ENCODE assay signal across 25 cellular contexts in the genomic region with DNA sequence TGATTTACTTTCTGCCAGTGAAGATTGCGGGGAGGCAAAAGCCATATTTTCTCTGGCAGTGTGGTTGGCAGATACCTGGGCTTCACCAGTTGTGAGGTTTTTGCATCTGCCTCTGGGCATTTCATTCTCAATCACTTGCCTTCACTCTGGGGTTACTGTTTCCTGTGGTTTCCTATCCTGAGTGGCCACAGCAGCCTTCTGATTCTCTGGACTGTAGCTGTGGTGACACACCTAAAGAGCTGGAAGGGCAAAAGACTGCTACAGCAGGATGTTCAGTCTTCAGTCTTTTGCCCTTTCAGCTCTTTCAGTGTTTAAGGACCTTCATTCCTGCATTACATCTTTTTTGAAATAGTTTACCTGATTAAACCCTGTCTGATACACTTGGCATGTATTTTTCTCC. TPM values are rescaled to one million over a fixed set of nuclear protein-coding genes. Genes with fewer than 3 reads are reported as not detected.
A peak's percentile ranks its signal among the peaks of the same experiment; 100 is the strongest.
DNase-seq lines count a peak whose midpoint lies in the region; ATAC-seq and TF ChIP-seq lines count a peak whose summit lies in the region.
"Had no signal": no experiment of that assay in that cellular context is flagged by ENCODE, and none has a peak within 500 bp of the region (broad histone marks: within the 10 kb centered on the region; RNA-seq: fewer than 3 reads in every experiment).

No MANE protein-coding gene starts in this region.

- H3K4me2 ChIP-seq in smooth muscle cell = peak overlapping the region; percentile 23

- no peaks in the 10 kb centered on the region for H3K4me1 ChIP-seq in smooth muscle cell (ENCODE audit: low read depth)
- H3K4me1 ChIP-seq in CD4-positive, alpha-beta memory T cell (ENCODE audit: insufficient read depth, low read length) = no peaks in the 10 kb centered on the region
- H3K4me1 ChIP-seq: pancreas, right lobe of liver had no signal

- CTCF ChIA-PET in CD4-positive, alpha-beta memory T cell (lab: Charles Lee; ENCODE audit: partially characterized antibody) = no interaction called here

- H3K27me3 Mint-ChIP-seq in CD4-positive, alpha-beta memory T cell = no peaks in the 10 kb centered on the region
- H3K27me3 Mint-ChIP-seq: brain; CD4-positive, alpha-beta T cell; stimulated activated memory B cell treated with anti-CD40 and anti-IgM and Interleukin-4, amounts not matched to agents 10 μg/mL and 1 μg/mL and 100 μg/mL, for 72 hours had no signal

- H3K4me3 ChIP-seq in fibroblast of villous mesenchyme (ENCODE audit: low read depth, low read length) = no peak overlapping the region
- H3K4me3 ChIP-seq in smooth muscle cell = no peak overlapping the region
- H3K4me3 ChIP-seq in CD4-positive, alpha-beta memory T cell (ENCODE audit: low read length in 2 of 2) = no peak overlapping the region
- H3K4me3 ChIP-seq: pancreas, right lobe of liver, SK-N-MC had no signal

- DNase-seq in SK-MEL-5 (ENCODE audit: low read depth, low spot score) = peak; percentile 57
- DNase-seq in fibroblast of villous mesenchyme (ENCODE audit: low read depth) = peak; percentile 15
- DNase-seq in smooth muscle cell (lab: John Stamatoyannopoulos, UW; ENCODE audit: unreplicated experiment) = no peak
- DNase-seq in OCI-M2 (lab: John Stamatoyannopoulos, UW; ENCODE audit: unreplicated experiment) = no peak
- DNase-seq in CD4-positive, alpha-beta memory T cell = no peak
- no peak for DNase-seq in COLO668 (lab: John Stamatoyannopoulos, UW; ENCODE audit: unreplicated experiment)
- DNase-seq: activated CD4-positive, alpha-beta T cell treated with anti-CD3 and anti-CD28 coated beads, Interleukin-2, amount 50 U/mL, for 4 hours; activated T-cell treated with anti-CD3 and anti-CD28 coated beads, Interleukin-2, amount 50 U/mL, for 48 hours; CD4-positive, alpha-beta T cell; cortex of kidney; H9; Karpas-422; NCI-H1092 treated with DMSO at 0.1 percent for 48 hours; NCI-H2081; NCI-H446 treated with DMSO at 0.1 percent for 48 hours; pancreas; right lobe of liver; T-helper 9 cell had no signal

- peak overlapping the region in 1 of 8 donors; percentile 5 for H3K4me3 Mint-ChIP-seq in CD4-positive, alpha-beta memory T cell
- H3K4me3 Mint-ChIP-seq: brain; CD4-positive, alpha-beta T cell; H9; stimulated activated memory B cell treated with anti-CD40 and anti-IgM and Interleukin-4, amounts not matched to agents 10 μg/mL and 1 μg/mL and 100 μg/mL, for 72 hours; WTC11 had no signal

- WGBS in smooth muscle cell (ENCODE audit: low lambda C conversion rate) = 95% methylated on average over 1 of the region's 1 CpG

- ATAC-seq in GM18909 (IDR thresholded peaks at IDR 0.05; ENCODE audit: poor library complexity, unreplicated experiment) = peak; percentile 47
- ATAC-seq: activated naive CD4-positive, alpha-beta T cell treated with anti-CD3 and anti-CD28 coated beads, Interleukin-2, amount 50 U/mL, for 72 hours; Panc1; pancreas; right lobe of liver; stimulated activated memory B cell treated with anti-CD40 and anti-IgM and Interleukin-4, amounts not matched to agents 10 μg/mL and 1 μg/mL and 100 μg/mL, for 72 hours; WTC11 had no signal

- TF ChIP-seq CTCF in fibroblast of villous mesenchyme (IDR thresholded peaks at IDR 0.05; ENCODE audit: insufficient read depth, low read depth, low read length) (no peak), smooth muscle cell (IDR thresholded peaks at IDR 0.05; ENCODE audit: borderline replicate concordance, insufficient read depth, poor library complexity, severe bottlenecking) (no peak)

- no peaks in the 10 kb centered on the region for H3K36me3 ChIP-seq in smooth muscle cell (ENCODE audit: low read depth)
- H3K36me3 ChIP-seq in CD4-positive, alpha-beta memory T cell (ENCODE audit: insufficient read depth, low read length) = peaks cover 9% of the 10 kb centered on the region
- H3K36me3 ChIP-seq: pancreas, right lobe of liver had no signal

- H3K9ac ChIP-seq in smooth muscle cell (ENCODE audit: low read depth) = peak overlapping the region; percentile 39

- H3K79me2 ChIP-seq in smooth muscle cell (ENCODE audit: low read depth) = no peaks in the 10 kb centered on the region

- H3K9me3 ChIP-seq in smooth muscle cell (replicated peaks; ENCODE audit: low read depth) = no peaks in the 10 kb centered on the region
- no peaks in the 10 kb centered on the region for H3K9me3 ChIP-seq in CD4-positive, alpha-beta memory T cell (ENCODE audit: control insufficient read depth in 1 of 2, low read length in 2 of 2)
- H3K9me3 ChIP-seq: pancreas, right lobe of liver had no signal

- H3K36me3 Mint-ChIP-seq in CD4-positive, alpha-beta memory T cell = peaks cover 56 to 67% of the 10 kb centered on the region in 2 donors
- H3K36me3 Mint-ChIP-seq: WTC11 had no signal

- no peak overlapping the region for H3K27ac Mint-ChIP-seq in CD4-positive, alpha-beta memory T cell
- H3K27ac Mint-ChIP-seq: CD4-positive, alpha-beta T cell; stimulated activated memory B cell treated with anti-CD40 and anti-IgM and Interleukin-4, amounts not matched to agents 10 μg/mL and 1 μg/mL and 100 μg/mL, for 72 hours; WTC11 had no signal

- peaks cover 0 to 8% (median 3%) of the 10 kb centered on the region in 4 donors for H3K4me1 Mint-ChIP-seq in CD4-positive, alpha-beta memory T cell
- H3K4me1 Mint-ChIP-seq: H9, WTC11 had no signal

- intact Hi-C loops in CD4-positive, alpha-beta memory T cell (cut with micrococcal nuclease) = no loop called here

- POLR2A ChIA-PET in CD4-positive, alpha-beta memory T cell (lab: Charles Lee; ENCODE audit: partially characterized antibody) = no interaction called here

- H3K27me3 ChIP-seq in smooth muscle cell (ENCODE audit: low read depth) = no peaks in the 10 kb centered on the region
- no peaks in the 10 kb centered on the region for H3K27me3 ChIP-seq in CD4-positive, alpha-beta memory T cell (ENCODE audit: insufficient read depth, low read length)
- H3K27me3 ChIP-seq: pancreas, right lobe of liver had no signal

- peaks cover 0 to 10% (median 5%) of the 10 kb centered on the region in 8 donors for H3K9me3 Mint-ChIP-seq in CD4-positive, alpha-beta memory T cell
- H3K9me3 Mint-ChIP-seq: stimulated activated memory B cell treated with anti-CD40 and anti-IgM and Interleukin-4, amounts not matched to agents 10 μg/mL and 1 μg/mL and 100 μg/mL, for 72 hours; WTC11 had no signal

- peak overlapping the region; percentile 75 for H3K27ac ChIP-seq in smooth muscle cell (ENCODE audit: low read depth)
- no peak overlapping the region for H3K27ac ChIP-seq in CD4-positive, alpha-beta memory T cell (ENCODE audit: low read depth, low read length)
- H3K27ac ChIP-seq: pancreas, right lobe of liver, SK-N-MC had no signal

- peak overlapping the region; percentile 17 for H2AFZ ChIP-seq in smooth muscle cell (ENCODE audit: low read depth)

- in situ Hi-C loops in SK-MEL-5 (cut with HindIII; ENCODE audit: low pct_unique_long_range_greater_than_20kb, low sequenced_read_pairs) = no loop called here

- no peaks in the 10 kb centered on the region for H4K20me1 ChIP-seq in smooth muscle cell (ENCODE audit: low read depth)

- H3F3A ChIP-seq in smooth muscle cell (ENCODE audit: low read depth) = no peaks in the 10 kb centered on the region

RNA-seq across cellular contexts. Expression of a gene that starts 50.5 kb away (rescaled TPM):
- total RNA-seq in SK-MEL-5 (2014; rRNA removed; shearing (Covaris generic)) = 0.19 TPM in 1 of 2 replicates, not detected in the other
- 0.25 TPM in 1 of 2 replicates, not detected in the other for polyA plus RNA-seq in SK-MEL-5 (2015; cell fraction: cytosol; rRNA removed)
- 0.93 TPM in 1 of 2 replicates, not detected in the other for polyA plus RNA-seq in SK-MEL-5 (2015; cell fraction: nucleus; rRNA removed)
- 1.9 and 2.6 TPM in 2 replicates for total RNA-seq in fibroblast of villous mesenchyme
- 0.54 and 1.8 TPM in 2 replicates for total RNA-seq in smooth muscle cell
- not detected in 2 replicates for polyA plus RNA-seq in smooth muscle cell
- 1 to 10 TPM; 1.6 to 3.4 TPM for total RNA-seq in CD4-positive, alpha-beta memory T cell
- not detected for polyA plus RNA-seq in CD4-positive, alpha-beta memory T cell

Comparison
In these comparisons a context has a peak if more than half of its experiments do, and no peak if none do; other contexts are left out.
1. DNase-seq: peak in SK-MEL-5 (single experiment) and fibroblast of villous mesenchyme (single experiment); none in smooth muscle cell (single experiment), OCI-M2 (single experiment), CD4-positive, alpha-beta memory T cell (0 of 5) and COLO668 (single experiment).